Comparison of ENCODE assay signal across 8 cellular contexts in genomic region chr12:11822071-11822818, GRCh38.
DNase-seq lines count a peak whose midpoint lies in the region; ATAC-seq and TF ChIP-seq lines count a peak whose summit lies in the region.

No MANE protein-coding gene starts in this region.

- no peaks in the 10 kb centered on the region for H3K36me3 ChIP-seq in psoas muscle (ENCODE audit: insufficient read depth in 1 of 2, low read depth in 1 of 2)

- no peaks in the 10 kb centered on the region for H3K4me1 ChIP-seq in psoas muscle

- DNase-seq in EL = peak; percentile 70
- DNase-seq in T-helper 2 cell = peak in 3 of 5 experiments; percentile 17 to 42 (median 31)
- peak; percentile 85 for DNase-seq in choroid plexus epithelial cell (ENCODE audit: low read depth)
- no peak for DNase-seq in psoas muscle
- DNase-seq in medulla oblongata (ENCODE audit: extremely low spot score) = no peak
- no peak for DNase-seq in SKM-1 treated with dmso at 0.1 percent for 144 hours (lab: John Stamatoyannopoulos, UW; ENCODE audit: unreplicated experiment)

- intact Hi-C loops in psoas muscle (cut with DNase I) = no loop called here

- peak overlapping the region; percentile 36 for H3K27ac ChIP-seq in psoas muscle

- no peak for TF ChIP-seq CTCF in choroid plexus epithelial cell (conservative IDR thresholded peaks at IDR 0.05; ENCODE audit: low read depth, low read length)
- TF ChIP-seq CTCF in psoas muscle (IDR thresholded peaks at IDR 0.05) = no peak

- no peak overlapping the region for H3K4me3 ChIP-seq in choroid plexus epithelial cell (ENCODE audit: low read depth, low read length)
- no peak overlapping the region for H3K4me3 ChIP-seq in psoas muscle

- no peaks in the 10 kb centered on the region for H3K27me3 ChIP-seq in psoas muscle (ENCODE audit: insufficient read depth in 3 of 3, low read length in 2 of 3)

- WGBS in psoas muscle, 3 donors = 57 to 61% (median 61%) methylated on average over 15 of the region's 15 CpGs

- ATAC-seq in HG02759 (IDR thresholded peaks at IDR 0.05; ENCODE audit: unreplicated experiment) (peak; percentile 73), psoas muscle (no peak), GM21526 (IDR thresholded peaks at IDR 0.05; ENCODE audit: low FRiP score, unreplicated experiment) (no peak)

- H3K9me3 ChIP-seq in psoas muscle = no peaks in the 10 kb centered on the region

Comparison
In these comparisons a context has a peak if more than half of its experiments do, and no peak if none do; other contexts are left out.
1. DNase-seq: peak in EL (single experiment), T-helper 2 cell (3 of 5) and choroid plexus epithelial cell (single experiment); none in psoas muscle (0 of 2), medulla oblongata (single experiment) and SKM-1 treated with dmso at 0.1 percent for 144 hours (single experiment).